Comparison of ENCODE assay signal across 8 cellular contexts in the genomic region with DNA sequence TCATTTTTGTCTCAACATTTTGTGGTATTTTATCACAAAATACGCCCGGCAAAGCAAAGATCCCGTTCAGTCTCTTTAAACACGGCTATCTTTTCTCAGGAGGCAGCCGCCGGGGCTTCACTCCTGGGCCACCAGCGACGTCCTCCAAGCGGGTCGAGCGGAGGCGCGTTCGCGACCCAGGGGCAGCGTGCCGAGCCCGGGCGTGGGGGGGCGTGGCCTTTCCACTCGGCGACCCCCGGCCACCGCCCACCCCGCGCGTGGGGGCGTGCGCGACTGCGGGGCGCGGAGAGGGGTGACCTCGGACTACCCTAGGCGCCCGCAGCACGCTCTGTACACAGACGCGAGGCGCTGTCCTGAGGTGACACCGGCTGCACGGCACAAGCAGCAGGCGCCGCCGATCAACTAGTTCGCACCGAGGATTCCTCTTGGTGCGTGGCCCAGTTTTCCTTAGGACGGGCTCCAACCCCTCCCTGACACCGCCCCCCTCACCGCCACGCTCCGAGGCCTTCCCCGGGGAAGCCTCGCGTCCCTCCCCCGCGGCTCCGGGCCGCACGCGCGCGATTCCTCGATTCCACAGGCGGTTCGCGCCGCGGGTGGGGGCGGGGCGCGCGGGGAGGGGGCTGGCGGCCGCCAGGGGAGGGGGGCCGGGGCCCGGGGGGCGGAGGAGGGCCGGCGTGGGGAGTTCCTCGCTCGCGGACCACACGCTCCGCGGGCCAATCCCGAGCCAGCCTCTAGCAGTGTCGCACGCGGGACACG. TPM values are rescaled to one million over a fixed set of nuclear protein-coding genes. Genes with fewer than 3 reads are reported as not detected.
DNase-seq lines count a peak whose midpoint lies in the region; ATAC-seq, FAIRE-seq and TF ChIP-seq lines count a peak whose summit lies in the region.

No MANE protein-coding gene starts in this region.

- POLR2A ChIA-PET in BJ (lab: Charles Lee) = no interaction called here

- H3K27me3 Mint-ChIP-seq in activated naive CD8-positive, alpha-beta T cell treated with anti-CD3 and anti-CD28 coated beads, Interleukin-2, amount 50 U/mL, for 24 hours = no peaks in the 10 kb centered on the region

- CTCF ChIA-PET in BJ (lab: Yijun Ruan, JAX) = no interaction called here

- peak overlapping the region; percentile 96 for H3K27ac Mint-ChIP-seq in activated naive CD8-positive, alpha-beta T cell treated with anti-CD3 and anti-CD28 coated beads, Interleukin-2, amount 50 U/mL, for 24 hours

- no peak for FAIRE-seq in frontal cortex (lab: Jason Lieb, UNC)

- H3K36me3 Mint-ChIP-seq in activated naive CD8-positive, alpha-beta T cell treated with anti-CD3 and anti-CD28 coated beads, Interleukin-2, amount 50 U/mL, for 24 hours (ENCODE audit: low read depth) = peaks cover 15% of the 10 kb centered on the region

- DNase-seq in BJ (ENCODE audit: low read depth) (no peak), HK-2 (ENCODE audit: unreplicated experiment) (peak; percentile 25), RPMI7951 (ENCODE audit: low read depth) (peak; percentile 81), cardiac septum (ENCODE audit: low spot score) (peak; percentile 99), pons (ENCODE audit: low spot score) (peak; percentile 64), frontal cortex (ENCODE audit: low spot score in 2 of 2) (no peak)
- peak; percentile 58 for DNase-seq in activated naive CD8-positive, alpha-beta T cell treated with anti-CD3 and anti-CD28 coated beads, Interleukin-2, amount 50 U/mL, for 24 hours

- H3K27me3 ChIP-seq in BJ (ENCODE audit: control insufficient read depth, insufficient read depth, low read length) = no peaks in the 10 kb centered on the region

- peak; percentile 18 for ATAC-seq in GM19324 (IDR thresholded peaks at IDR 0.05; ENCODE audit: low FRiP score, unreplicated experiment)
- peak; percentile 9 for ATAC-seq in activated naive CD8-positive, alpha-beta T cell treated with anti-CD3 and anti-CD28 coated beads, Interleukin-2, amount 50 U/mL, for 24 hours

- peak overlapping the region; percentile 97 for H3K4me3 Mint-ChIP-seq in activated naive CD8-positive, alpha-beta T cell treated with anti-CD3 and anti-CD28 coated beads, Interleukin-2, amount 50 U/mL, for 24 hours

- H3K4me3 ChIP-seq in BJ (ENCODE audit: low read depth, low read length) = peak overlapping the region; percentile 92

- intact Hi-C loops in cardiac septum (cut with DNase I) = loop anchor here (5.0 to 10.0 kb wide), 9 partner anchors 68 to 1032 kb away; no protein-coding TSS in a partner anchor

- TF ChIP-seq CTCF in BJ (IDR thresholded peaks at IDR 0.05; ENCODE audit: insufficient read depth, low read depth, low read length) = no peak

- peaks cover 20% of the 10 kb centered on the region for H3K4me1 Mint-ChIP-seq in activated naive CD8-positive, alpha-beta T cell treated with anti-CD3 and anti-CD28 coated beads, Interleukin-2, amount 50 U/mL, for 24 hours

- no peaks in the 10 kb centered on the region for H3K9me3 Mint-ChIP-seq in activated naive CD8-positive, alpha-beta T cell treated with anti-CD3 and anti-CD28 coated beads, Interleukin-2, amount 50 U/mL, for 24 hours

- H3K36me3 ChIP-seq in BJ (ENCODE audit: control insufficient read depth, insufficient read depth, low read length) = no peaks in the 10 kb centered on the region

RNA-seq across cellular contexts. Expression of a gene that starts 1.1 kb away (rescaled TPM):
- polyA plus RNA-seq in BJ (2011; rRNA removed) = 5.3 and 6.1 TPM in 2 replicates
- polyA minus RNA-seq in BJ (2011; rRNA and poly(A)+ RNA removed) = 6.3 and 7.6 TPM in 2 replicates
- 10.5 and 10.6 TPM in 2 replicates for total RNA-seq in RPMI7951 (2014; rRNA removed; shearing (Covaris generic))
- total RNA-seq in cardiac septum = 4.5 TPM
- 16.3 TPM for total RNA-seq in frontal cortex

Comparison
In these comparisons a context has a peak if more than half of its experiments do, and no peak if none do; other contexts are left out.
1. DNase-seq: peak in HK-2 (single experiment), RPMI7951 (single experiment), activated naive CD8-positive, alpha-beta T cell treated with anti-CD3 and anti-CD28 coated beads, Interleukin-2, amount 50 U/mL, for 24 hours (single experiment), cardiac septum (single experiment) and pons (single experiment); none in BJ (single experiment) and frontal cortex (0 of 2).